ENCODE assay signal across 19 cellular contexts in genomic region chr13:42327725-42328124, GRCh38.
"Had no signal": no experiment of that assay in that cellular context is flagged by ENCODE, and none has a peak within 500 bp of the region (broad histone marks: within the 10 kb centered on the region; RNA-seq: fewer than 3 reads in every experiment).

No MANE protein-coding gene starts in this region.

- H3K36me3 Mint-ChIP-seq: brain, naive B cell had no signal

- H3K9me3 Mint-ChIP-seq: activated T-helper 2 cell treated with anti-CD3 and anti-CD28 coated beads, Interferon-gamma antibody, Interleukin-2, Interleukin-4, amounts not matched to agents 10 μg/mL and 5 μg/mL and 100 μg/mL, durations not matched to agents 14 hours and 24 hours and 36 hours; brain; neural crest cell had no signal

- H3K36me3 ChIP-seq: left ventricle myocardium inferior, WERI-Rb-1 had no signal

- H3K27me3 ChIP-seq: foreskin keratinocyte, tibial nerve had no signal

- H3K4me3 ChIP-seq: left ventricle myocardium inferior, mucosa of descending colon, tibial nerve had no signal

- FAIRE-seq: urothelium cell line had no signal

- H3K9me3 ChIP-seq: left ventricle myocardium inferior, mucosa of descending colon, tibial nerve had no signal

- H3K4me1 Mint-ChIP-seq: brain had no signal

- H3K4me1 ChIP-seq: foreskin keratinocyte, left ventricle myocardium inferior had no signal

- ATAC-seq: foreskin keratinocyte, mucosa of descending colon, T-helper 17 cell had no signal

- H3K27me3 Mint-ChIP-seq: brain, naive B cell, T-helper 17 cell had no signal

- H3K27ac Mint-ChIP-seq: activated T-helper 2 cell treated with anti-CD3 and anti-CD28 coated beads, Interferon-gamma antibody, Interleukin-2, Interleukin-4, amounts not matched to agents 10 μg/mL and 5 μg/mL and 100 μg/mL, durations not matched to agents 14 hours and 24 hours and 36 hours; brain had no signal

- H3K4me3 Mint-ChIP-seq: brain, neural crest cell, T-helper 17 cell had no signal

- DNase-seq: activated CD4-positive, alpha-beta T cell treated with anti-CD3 and anti-CD28 coated beads, Interleukin-2, amount 50 U/mL, for 4 hours; activated naive CD4-positive, alpha-beta T cell treated with Interleukin-2 at 50 U/mL for 16 hours; anterior cingulate cortex; caudate nucleus; foreskin keratinocyte; left ventricle myocardium inferior; mucosa of descending colon; naive B cell; retina; stimulated activated naive CD4-positive, alpha-beta T cell; substantia nigra; T-helper 17 cell; WERI-Rb-1 had no signal

- H3K27ac ChIP-seq: epithelial cell of prostate, foreskin keratinocyte, left ventricle myocardium inferior, tibial nerve, WERI-Rb-1 had no signal
